ENCODE assay signal across 1 cellular context in the genomic region with DNA sequence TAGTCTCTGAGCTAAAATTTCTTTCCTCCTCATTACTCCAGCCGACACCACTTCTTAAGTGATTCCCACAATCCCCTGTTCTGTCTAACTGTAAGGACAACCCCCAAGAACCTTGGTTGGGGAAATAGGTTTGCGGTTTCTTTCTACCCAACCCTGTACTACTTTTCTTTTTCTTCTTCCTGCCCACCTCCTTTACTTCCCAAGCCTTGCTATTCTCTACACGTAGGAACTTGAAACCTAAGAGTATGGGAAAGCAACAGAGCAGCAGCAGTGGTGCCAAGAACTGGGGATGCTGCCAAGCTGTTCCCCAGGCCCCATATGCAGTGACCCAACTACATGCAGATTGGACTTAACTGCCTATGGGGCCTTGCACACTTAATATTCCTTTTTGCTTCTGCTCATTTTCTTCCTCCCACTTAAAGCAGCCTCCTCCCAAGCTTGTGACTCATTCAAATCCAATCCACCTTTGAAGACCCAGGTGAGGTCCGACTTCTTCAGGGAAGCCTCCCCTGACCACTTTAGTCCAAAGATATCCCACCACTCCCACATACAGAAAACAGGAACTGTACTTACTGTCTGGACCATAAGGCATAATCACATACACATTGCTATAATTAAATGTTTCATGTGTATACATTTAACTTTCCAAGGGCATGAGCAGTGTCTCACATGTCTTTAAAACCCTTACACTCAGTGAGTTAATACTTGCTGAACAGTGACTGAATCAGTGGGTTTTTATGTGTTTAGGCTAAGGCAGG.
TF ChIP-seq lines count a peak whose summit lies in the region.

No MANE protein-coding gene starts in this region.

TF ChIP-seq in H1, 55 proteins besides CTCF, POLR2A, EP300 and RAD21 (continued from another document):
- TF ChIP-seq EZH2 (IDR thresholded peaks at IDR 0.05; ENCODE audit: low read depth, low read length, severe bottlenecking) (no peak), ATF3 (IDR thresholded peaks at IDR 0.05; ENCODE audit: insufficient read depth, low read depth, low read length) (no peak), SIX5 (IDR thresholded peaks at IDR 0.05; ENCODE audit: low read depth, low read length) (no peak), CREB1 (IDR thresholded peaks at IDR 0.05) (no peak), KDM1A (IDR thresholded peaks at IDR 0.05; ENCODE audit: borderline replicate concordance, low read length) (no peak), BRCA1 (IDR thresholded peaks at IDR 0.05; ENCODE audit: low read depth, low read length) (no peak), SRF (IDR thresholded peaks at IDR 0.05; ENCODE audit: low read depth, low read length) (no peak), TBP (IDR thresholded peaks at IDR 0.05; ENCODE audit: low read depth, low read length) (no peak), SP1 (IDR thresholded peaks at IDR 0.05; ENCODE audit: low read depth, low read length) (no peak), SAP30 (IDR thresholded peaks at IDR 0.05; ENCODE audit: insufficient read depth, insufficient replicate concordance, low read length) (no peak), TEAD4 (IDR thresholded peaks at IDR 0.05; ENCODE audit: low read depth, low read length) (no peak), USF2 (IDR thresholded peaks at IDR 0.05; ENCODE audit: low read length) (no peak), SIN3A (conservative IDR thresholded peaks at IDR 0.05 in 1 of 2, IDR thresholded peaks at IDR 0.05 in 1 of 2; ENCODE audit: low read depth in 1 of 2, low read length in 2 of 2) (no peak)
- TF ChIP-seq, protein P1, sequence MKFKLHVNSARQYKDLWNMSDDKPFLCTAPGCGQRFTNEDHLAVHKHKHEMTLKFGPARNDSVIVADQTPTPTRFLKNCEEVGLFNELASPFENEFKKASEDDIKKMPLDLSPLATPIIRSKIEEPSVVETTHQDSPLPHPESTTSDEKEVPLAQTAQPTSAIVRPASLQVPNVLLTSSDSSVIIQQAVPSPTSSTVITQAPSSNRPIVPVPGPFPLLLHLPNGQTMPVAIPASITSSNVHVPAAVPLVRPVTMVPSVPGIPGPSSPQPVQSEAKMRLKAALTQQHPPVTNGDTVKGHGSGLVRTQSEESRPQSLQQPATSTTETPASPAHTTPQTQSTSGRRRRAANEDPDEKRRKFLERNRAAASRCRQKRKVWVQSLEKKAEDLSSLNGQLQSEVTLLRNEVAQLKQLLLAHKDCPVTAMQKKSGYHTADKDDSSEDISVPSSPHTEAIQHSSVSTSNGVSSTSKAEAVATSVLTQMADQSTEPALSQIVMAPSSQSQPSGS (IDR thresholded peaks at IDR 0.05; ENCODE audit: low read length): no peak
